Comparison of ENCODE assay signal across 27 cellular contexts in genomic region chr21:43694437-43695079, GRCh38.
"Had no signal": no experiment of that assay in that cellular context is flagged by ENCODE, and none has a peak within 500 bp of the region (broad histone marks: within the 10 kb centered on the region; RNA-seq: fewer than 3 reads in every experiment).

No MANE protein-coding gene starts in this region.

- H3K27ac Mint-ChIP-seq: activated CD4-positive, alpha-beta memory T cell treated with anti-CD3 and anti-CD28 coated beads, Interleukin-2, amount 10 ng/mL, durations not matched to agents 7 days and 5 days; activated CD4-positive, alpha-beta T cell treated with anti-CD3 and anti-CD28 coated beads, Interleukin-2, amount 10 ng/mL, durations not matched to agents 7 days and 5 days; activated T-helper 17 cell treated with anti-CD3 and anti-CD28 coated beads, Interleukin-2, amount 50 U/mL, for 72 hours; memory B cell had no signal

- H3K4me3 ChIP-seq: gastroesophageal sphincter, hepatocyte, right atrium auricular region, suprapubic skin, tibial artery had no signal

- H3K4me3 Mint-ChIP-seq: activated CD4-positive, alpha-beta memory T cell treated with anti-CD3 and anti-CD28 coated beads, Interleukin-2, amount 10 ng/mL, durations not matched to agents 7 days and 5 days; activated CD4-positive, alpha-beta T cell treated with anti-CD3 and anti-CD28 coated beads, Interleukin-2, amount 10 ng/mL, durations not matched to agents 7 days and 5 days; activated T-cell treated with anti-CD3 and anti-CD28 coated beads, Interleukin-2, amount 50 U/mL, for 4 hours; activated T-helper 17 cell treated with anti-CD3 and anti-CD28 coated beads, Interleukin-2, amount 50 U/mL, for 72 hours; central memory CD8-positive, alpha-beta T cell; memory B cell; T-helper 1 cell treated with Interleukin-12 subunit alpha and Interleukin-12 subunit beta and Interleukin-4 antibody, amounts not matched to agents 30 μg/mL and 1 μg/mL, for 36 hours had no signal

- ATAC-seq: activated naive CD4-positive, alpha-beta T cell treated with anti-CD3 and anti-CD28 coated beads, Interleukin-2, amount 50 U/mL, for 72 hours; activated T-cell treated with anti-CD3 and anti-CD28 coated beads, Interleukin-2, amount 50 U/mL, for 4 hours; activated T-helper 17 cell treated with anti-CD3 and anti-CD28 coated beads, Interleukin-2, amount 50 U/mL, for 72 hours; gastroesophageal sphincter; left colon; naive thymus-derived CD4-positive, alpha-beta T cell had no signal

- DNase-seq: activated CD4-positive, alpha-beta memory T cell treated with anti-CD3 and anti-CD28 coated beads, Interleukin-2, amount 10 ng/mL, durations not matched to agents 7 days and 5 days; activated CD4-positive, alpha-beta T cell treated with anti-CD3 and anti-CD28 coated beads for 1 hour; activated CD4-positive, alpha-beta T cell treated with anti-CD3 and anti-CD28 coated beads, Interleukin-2, amount 10 ng/mL, durations not matched to agents 7 days and 5 days; activated CD8-positive, alpha-beta memory T cell treated with anti-CD3 and anti-CD28 coated beads, Interleukin-2, amount 50 U/mL, for 48 hours; activated naive CD4-positive, alpha-beta T cell; activated T-cell treated with anti-CD3 and anti-CD28 coated beads, Interleukin-2, amount 50 U/mL, for 4 hours; anterior cingulate cortex; effector memory CD4-positive, alpha-beta T cell; erythroblast; left colon; midbrain; naive thymus-derived CD4-positive, alpha-beta T cell; stimulated activated naive CD4-positive, alpha-beta T cell; SW 1271; T1000; tibial artery; WERI-Rb-1 had no signal

- H3K4me1 Mint-ChIP-seq: activated CD4-positive, alpha-beta memory T cell treated with anti-CD3 and anti-CD28 coated beads, Interleukin-2, amount 10 ng/mL, durations not matched to agents 7 days and 5 days; activated T-helper 17 cell treated with anti-CD3 and anti-CD28 coated beads, Interleukin-2, amount 50 U/mL, for 72 hours; central memory CD8-positive, alpha-beta T cell; memory B cell had no signal

- H3K27me3 ChIP-seq: gastroesophageal sphincter, hepatocyte, right atrium auricular region, suprapubic skin, tibial artery had no signal

- H3K9me3 Mint-ChIP-seq: activated CD4-positive, alpha-beta memory T cell treated with anti-CD3 and anti-CD28 coated beads, Interleukin-2, amount 10 ng/mL, durations not matched to agents 7 days and 5 days; activated CD4-positive, alpha-beta T cell treated with anti-CD3 and anti-CD28 coated beads, Interleukin-2, amount 10 ng/mL, durations not matched to agents 7 days and 5 days; activated naive CD4-positive, alpha-beta T cell treated with anti-CD3 and anti-CD28 coated beads, Interleukin-2, amount 50 U/mL, for 72 hours; activated T-cell treated with anti-CD3 and anti-CD28 coated beads, Interleukin-2, amount 50 U/mL, for 4 hours; activated T-helper 17 cell treated with anti-CD3 and anti-CD28 coated beads, Interleukin-2, amount 50 U/mL, for 72 hours; central memory CD8-positive, alpha-beta T cell; memory B cell; T-helper 1 cell treated with Interleukin-12 subunit alpha and Interleukin-12 subunit beta and Interleukin-4 antibody, amounts not matched to agents 30 μg/mL and 1 μg/mL, for 36 hours had no signal

- H3K27ac ChIP-seq: gastroesophageal sphincter, hepatocyte, parathyroid adenoma, right atrium auricular region, suprapubic skin, tibial artery, WERI-Rb-1 had no signal

- H3K4me1 ChIP-seq: gastroesophageal sphincter, parathyroid adenoma, right atrium auricular region, suprapubic skin had no signal

- H3K27me3 Mint-ChIP-seq: activated CD4-positive, alpha-beta memory T cell treated with anti-CD3 and anti-CD28 coated beads, Interleukin-2, amount 10 ng/mL, durations not matched to agents 7 days and 5 days; activated CD4-positive, alpha-beta T cell treated with anti-CD3 and anti-CD28 coated beads, Interleukin-2, amount 10 ng/mL, durations not matched to agents 7 days and 5 days; activated T-helper 17 cell treated with anti-CD3 and anti-CD28 coated beads, Interleukin-2, amount 50 U/mL, for 72 hours; central memory CD8-positive, alpha-beta T cell; memory B cell; naive thymus-derived CD4-positive, alpha-beta T cell had no signal

- H3K9me3 ChIP-seq: gastroesophageal sphincter, right atrium auricular region, suprapubic skin, tibial artery had no signal
